ENCODE assay signal across 8 cellular contexts in genomic region chr4:47490550-47490949, GRCh38. TPM values are rescaled to one million over a fixed set of nuclear protein-coding genes. Genes with fewer than 3 reads are reported as not detected.
A peak's percentile ranks its signal among the peaks of the same experiment; 100 is the strongest.
DNase-seq lines count a peak whose midpoint lies in the region; ATAC-seq and TF ChIP-seq lines count a peak whose summit lies in the region.

No MANE protein-coding gene starts in this region.

- no peaks in the 10 kb centered on the region for H3K27me3 Mint-ChIP-seq in memory B cell

- H3K9me3 ChIP-seq in MG63: no peaks in the 10 kb centered on the region

- no peaks in the 10 kb centered on the region for H3K27me3 ChIP-seq in MG63
- no peaks in the 10 kb centered on the region for H3K27me3 ChIP-seq in brain microvascular endothelial cell (replicated peaks)

- peak; percentile 94 for ATAC-seq in memory B cell (ENCODE audit: low read depth)
- no peak for ATAC-seq in HG03457 (IDR thresholded peaks at IDR 0.05; ENCODE audit: unreplicated experiment)

- no peak overlapping the region for H3K27ac Mint-ChIP-seq in memory B cell

- H3K9me3 Mint-ChIP-seq in memory B cell: no peaks in the 10 kb centered on the region

- H3K36me3 ChIP-seq in MG63 (no peaks in the 10 kb centered on the region), brain microvascular endothelial cell (replicated peaks) (peaks cover 4% of the 10 kb centered on the region)

- in situ Hi-C loops in brain microvascular endothelial cell (cut with HindIII; ENCODE audit: low pct_ligation_motif_present, low sequenced_read_pairs) (no loop called here), G401 (cut with HindIII; ENCODE audit: low sequenced_read_pairs) (no loop called here)

- H3K4me3 Mint-ChIP-seq in memory B cell: no peak overlapping the region

- H3K4me3 ChIP-seq in HFF-Myc (replicated peaks; ENCODE audit: low read depth, low read length): no peak overlapping the region
- H3K4me3 ChIP-seq in MG63: no peak overlapping the region
- H3K4me3 ChIP-seq in brain microvascular endothelial cell (ENCODE audit: low read depth, low read length): no peak overlapping the region

- TF ChIP-seq CTCF in HFF-Myc (IDR thresholded peaks at IDR 0.05; ENCODE audit: low read depth, low read length, missing control alignments) (peak; percentile 59), brain microvascular endothelial cell (IDR thresholded peaks at IDR 0.05; ENCODE audit: low read depth, low read length, missing control alignments) (peak; percentile 70)

- DNase-seq in stimulated activated CD4-positive, alpha-beta T cell treated with anti-CD3 and anti-CD28 coated beads, Interleukin-4, amount 100 ng/mL, for 24 hours: peak; percentile 12
- no peak for DNase-seq in stimulated activated CD4-positive, alpha-beta T cell treated with anti-CD3 and anti-CD28 coated beads, Interleukin-1b, Interleukin-23, amount 100 ng/mL, for 48 hours
- DNase-seq in HFF-Myc (ENCODE audit: extremely low read depth, low read depth) (peak; percentile 33), MG63 (peak; percentile 12), brain microvascular endothelial cell (no peak), memory B cell (ENCODE audit: low spot score in 2 of 2) (no peak), G401 (ENCODE audit: low spot score) (no peak)

- peaks cover 6% of the 10 kb centered on the region for H3K36me3 Mint-ChIP-seq in memory B cell

- H3K27ac ChIP-seq in brain microvascular endothelial cell: no peak overlapping the region

- peaks cover 23% of the 10 kb centered on the region for H3K4me1 Mint-ChIP-seq in memory B cell

RNA-seq across cellular contexts. Expression of gene ATP10D, which starts 5.5 kb away (rescaled TPM):
- 2.0 and 3.7 TPM in 2 replicates for total RNA-seq in MG63 (2014; rRNA removed; shearing (Covaris generic); ENCODE audit: low replicate concordance)
- total RNA-seq in G401 (2014; rRNA removed; shearing (Covaris generic)): 0.43 and 0.54 TPM in 2 replicates

RNA-seq across cellular contexts. Expression of gene COMMD8, which starts 27.0 kb away (rescaled TPM):
- total RNA-seq in MG63 (2014; rRNA removed; shearing (Covaris generic); ENCODE audit: low replicate concordance): 24.7 and 30.2 TPM in 2 replicates
- 41.1 and 43.4 TPM in 2 replicates for total RNA-seq in G401 (2014; rRNA removed; shearing (Covaris generic))

Comparison
In these comparisons a context has a peak if more than half of its experiments do, and no peak if none do; other contexts are left out.
1. DNase-seq: peak in stimulated activated CD4-positive, alpha-beta T cell treated with anti-CD3 and anti-CD28 coated beads, Interleukin-4, amount 100 ng/mL, for 24 hours (single experiment), HFF-Myc (single experiment) and MG63 (single experiment); none in stimulated activated CD4-positive, alpha-beta T cell treated with anti-CD3 and anti-CD28 coated beads, Interleukin-1b, Interleukin-23, amount 100 ng/mL, for 48 hours (single experiment), brain microvascular endothelial cell (single experiment), memory B cell (0 of 2) and G401 (single experiment).